ENCODE assay signal across 14 cellular contexts in the genomic region with DNA sequence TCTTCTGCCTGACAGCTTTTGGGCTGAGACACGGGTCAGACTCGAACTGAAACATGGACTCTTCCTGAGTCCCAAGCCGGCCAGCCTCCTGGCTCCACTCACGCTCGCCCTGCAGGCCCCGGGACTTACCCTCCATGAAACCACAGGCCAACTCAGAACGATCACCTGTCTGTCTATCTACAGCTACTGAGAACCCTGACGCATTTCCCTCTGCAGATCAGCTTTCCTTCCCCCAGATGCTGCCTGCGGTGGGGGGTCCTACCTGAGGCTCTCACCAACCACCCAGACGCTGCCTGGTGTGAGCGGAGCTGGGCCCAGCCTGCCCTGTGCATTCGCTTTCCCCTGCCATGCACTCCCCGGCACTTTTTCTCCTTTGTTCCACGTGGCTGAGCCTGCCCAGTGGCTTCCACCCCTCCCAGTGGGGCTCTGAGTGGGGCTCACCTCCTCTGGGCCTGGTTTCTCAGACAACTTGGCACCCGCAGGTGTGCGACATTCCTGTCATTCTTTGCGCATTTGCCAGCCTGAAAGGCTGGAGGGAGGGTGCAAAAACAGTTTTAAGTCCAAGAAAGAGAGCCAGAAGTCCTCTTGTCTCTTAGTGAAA.
DNase-seq lines count a peak whose midpoint lies in the region; ATAC-seq and TF ChIP-seq lines count a peak whose summit lies in the region.
"Had no signal": no experiment of that assay in that cellular context is flagged by ENCODE, and none has a peak within 500 bp of the region (broad histone marks: within the 10 kb centered on the region; RNA-seq: fewer than 3 reads in every experiment).

No MANE protein-coding gene starts in this region.

- in situ Hi-C loops in T47D (cut with HindIII; ENCODE audit: low pct_unique_long_range_greater_than_20kb, low sequenced_read_pairs), result no loop called here

- H3K4me1 ChIP-seq in tibial artery, result peaks cover 0 to 34% (median 22%) of the 10 kb centered on the region in 4 donors
- H3K4me1 ChIP-seq: psoas muscle had no signal

- intact Hi-C loops in tibial artery (cut with DNase I; ENCODE audit: low total_unique reads), result no loop called here

- no peaks in the 10 kb centered on the region for H3K36me3 Mint-ChIP-seq in activated naive CD8-positive, alpha-beta T cell treated with anti-CD3 and anti-CD28 coated beads, Interleukin-2, amount 10 ng/mL, durations not matched to agents 7 days and 5 days
- H3K36me3 Mint-ChIP-seq in activated naive CD8-positive, alpha-beta T cell treated with anti-CD3 and anti-CD28 coated beads for 36 hours, result no peaks in the 10 kb centered on the region
- H3K36me3 Mint-ChIP-seq: immature natural killer cell had no signal

- H3K27ac Mint-ChIP-seq in activated naive CD8-positive, alpha-beta T cell treated with anti-CD3 and anti-CD28 coated beads, Interleukin-2, amount 10 ng/mL, durations not matched to agents 7 days and 5 days, result no peak overlapping the region
- H3K27ac Mint-ChIP-seq in activated naive CD8-positive, alpha-beta T cell treated with anti-CD3 and anti-CD28 coated beads for 36 hours, result no peak overlapping the region
- H3K27ac Mint-ChIP-seq: immature natural killer cell had no signal

- peak overlapping the region; percentile 51 to 76 for H3K27ac ChIP-seq in tibial artery
- H3K27ac ChIP-seq: psoas muscle, SK-N-MC had no signal

- POLR2A ChIA-PET in activated naive CD8-positive, alpha-beta T cell treated with anti-CD3 and anti-CD28 coated beads, Interleukin-2, amount 10 ng/mL, durations not matched to agents 7 days and 5 days (lab: Charles Lee), result no interaction called here

- no peak overlapping the region for H3K4me3 Mint-ChIP-seq in activated naive CD8-positive, alpha-beta T cell treated with anti-CD3 and anti-CD28 coated beads, Interleukin-2, amount 10 ng/mL, durations not matched to agents 7 days and 5 days
- H3K4me3 Mint-ChIP-seq in activated naive CD8-positive, alpha-beta T cell treated with anti-CD3 and anti-CD28 coated beads for 36 hours, result no peak overlapping the region
- H3K4me3 Mint-ChIP-seq: immature natural killer cell had no signal

- no peaks in the 10 kb centered on the region for H3K9me3 Mint-ChIP-seq in activated naive CD8-positive, alpha-beta T cell treated with anti-CD3 and anti-CD28 coated beads, Interleukin-2, amount 10 ng/mL, durations not matched to agents 7 days and 5 days
- no peaks in the 10 kb centered on the region for H3K9me3 Mint-ChIP-seq in activated naive CD8-positive, alpha-beta T cell treated with anti-CD3 and anti-CD28 coated beads for 36 hours
- H3K9me3 Mint-ChIP-seq: immature natural killer cell had no signal

- H3K27me3 ChIP-seq in tibial artery, result no peaks in the 10 kb centered on the region

- no peak for ATAC-seq in activated naive CD8-positive, alpha-beta T cell treated with anti-CD3 and anti-CD28 coated beads, Interleukin-2, amount 10 ng/mL, durations not matched to agents 7 days and 5 days (ENCODE audit: low read depth)
- ATAC-seq in HG03159 (IDR thresholded peaks at IDR 0.05; ENCODE audit: unreplicated experiment), result no peak
- no peak for ATAC-seq in GM19467 (IDR thresholded peaks at IDR 0.05; ENCODE audit: unreplicated experiment)
- ATAC-seq: psoas muscle had no signal

- H3K4me3 ChIP-seq in tibial artery, result no peak overlapping the region
- H3K4me3 ChIP-seq: psoas muscle, SK-N-MC had no signal

- H3K27me3 Mint-ChIP-seq in activated naive CD8-positive, alpha-beta T cell treated with anti-CD3 and anti-CD28 coated beads, Interleukin-2, amount 10 ng/mL, durations not matched to agents 7 days and 5 days, result no peaks in the 10 kb centered on the region
- H3K27me3 Mint-ChIP-seq in activated naive CD8-positive, alpha-beta T cell treated with anti-CD3 and anti-CD28 coated beads for 36 hours, result peaks cover 7% of the 10 kb centered on the region

- DNase-seq in activated naive CD8-positive, alpha-beta T cell treated with anti-CD3 and anti-CD28 coated beads, Interleukin-2, amount 10 ng/mL, durations not matched to agents 7 days and 5 days, result peak; percentile 10
- DNase-seq in activated naive CD8-positive, alpha-beta T cell treated with anti-CD3 and anti-CD28 coated beads for 36 hours, result no peak
- DNase-seq in T47D (ENCODE audit: low read depth in 1 of 2, low spot score in 1 of 2) (peak; percentile 92 to 96), left kidney (ENCODE audit: low read depth, low spot score) (peak; percentile 66), tibial artery (peak in 1 of 2 donors; percentile 66), activated gamma-delta T cell (lab: John Stamatoyannopoulos, UW) (no peak)
- DNase-seq: activated CD4-positive, alpha-beta T cell treated with anti-CD3 and anti-CD28 coated beads, Interleukin-2, amount 50 U/mL, for 48 hours; immature natural killer cell; MV-4-11; NCI-H524 treated with DMSO at 0.1 percent for 48 hours had no signal

- no peaks in the 10 kb centered on the region for H3K4me1 Mint-ChIP-seq in activated naive CD8-positive, alpha-beta T cell treated with anti-CD3 and anti-CD28 coated beads, Interleukin-2, amount 10 ng/mL, durations not matched to agents 7 days and 5 days
- no peaks in the 10 kb centered on the region for H3K4me1 Mint-ChIP-seq in activated naive CD8-positive, alpha-beta T cell treated with anti-CD3 and anti-CD28 coated beads for 36 hours
- H3K4me1 Mint-ChIP-seq: immature natural killer cell had no signal

- TF ChIP-seq CTCF in tibial artery (IDR thresholded peaks at IDR 0.05), result no peak

- H3K9me3 ChIP-seq in tibial artery, result no peaks in the 10 kb centered on the region
- H3K9me3 ChIP-seq: psoas muscle had no signal

- H3K36me3 ChIP-seq in tibial artery, result no peaks in the 10 kb centered on the region

Comparison
In these comparisons a context has a peak if more than half of its experiments do, and no peak if none do; other contexts are left out.
1. DNase-seq: peak in activated naive CD8-positive, alpha-beta T cell treated with anti-CD3 and anti-CD28 coated beads, Interleukin-2, amount 10 ng/mL, durations not matched to agents 7 days and 5 days (single experiment), T47D (2 of 2) and left kidney (single experiment); none in activated naive CD8-positive, alpha-beta T cell treated with anti-CD3 and anti-CD28 coated beads for 36 hours (single experiment) and activated gamma-delta T cell (single experiment).